Comparison of ENCODE assay signal across 1 cellular context in genomic region chr7:2718703-2718965, GRCh38.
TF ChIP-seq lines count a peak whose summit lies in the region.

No MANE protein-coding gene starts in this region.

TF ChIP-seq in H1, 55 proteins besides CTCF, POLR2A, EP300 and RAD21:
- no peak for TF ChIP-seq TAF1 (IDR thresholded peaks at IDR 0.05; ENCODE audit: low read depth, low read length)
- TF ChIP-seq CHD7 (IDR thresholded peaks at IDR 0.05; ENCODE audit: insufficient replicate concordance, low read length): no peak
- TF ChIP-seq POLR2AphosphoS5 (IDR thresholded peaks at IDR 0.05; ENCODE audit: low read depth, low read length): no peak
- no peak for TF ChIP-seq KDM5A (IDR thresholded peaks at IDR 0.05; ENCODE audit: low read length)
- no peak for TF ChIP-seq BACH1 (IDR thresholded peaks at IDR 0.05; ENCODE audit: low read length)
- no peak for TF ChIP-seq RXRA (IDR thresholded peaks at IDR 0.05; ENCODE audit: insufficient read depth, low read depth, low read length)
- TF ChIP-seq JUN (IDR thresholded peaks at IDR 0.05; ENCODE audit: low read depth, low read length): no peak
- TF ChIP-seq CREB1 (IDR thresholded peaks at IDR 0.05): no peak
- no peak for TF ChIP-seq EZH2 (IDR thresholded peaks at IDR 0.05; ENCODE audit: low read depth, low read length, severe bottlenecking)
- no peak for TF ChIP-seq SAP30 (IDR thresholded peaks at IDR 0.05; ENCODE audit: insufficient read depth, insufficient replicate concordance, low read length)
- TF ChIP-seq CBX5 (IDR thresholded peaks at IDR 0.05; ENCODE audit: low read depth, low read length): no peak
- TF ChIP-seq FOSL1 (IDR thresholded peaks at IDR 0.05; ENCODE audit: insufficient read depth, low read depth, low read length): no peak
- TF ChIP-seq SP1 (IDR thresholded peaks at IDR 0.05; ENCODE audit: low read depth, low read length): no peak
- TF ChIP-seq HDAC2 (IDR thresholded peaks at IDR 0.05; ENCODE audit: borderline replicate concordance in 1 of 2, low read depth in 2 of 2, low read length in 2 of 2): no peak
- TF ChIP-seq CBX8 (IDR thresholded peaks at IDR 0.05; ENCODE audit: borderline replicate concordance, low read depth, low read length): no peak
- no peak for TF ChIP-seq HDAC6 (IDR thresholded peaks at IDR 0.05; ENCODE audit: low read depth, low read length)
- no peak for TF ChIP-seq TCF12 (IDR thresholded peaks at IDR 0.05; ENCODE audit: low read depth, low read length)
- no peak for TF ChIP-seq BCL11A (IDR thresholded peaks at IDR 0.05; ENCODE audit: low read depth in 2 of 2, low read length in 2 of 2)
